ENCODE assay signal across 10 cellular contexts in genomic region chr9:136090060-136090735, GRCh38. TPM values are rescaled to one million over a fixed set of nuclear protein-coding genes. Genes with fewer than 3 reads are reported as not detected.
A peak's percentile ranks its signal among the peaks of the same experiment; 100 is the strongest.
DNase-seq lines count a peak whose midpoint lies in the region; ATAC-seq and TF ChIP-seq lines count a peak whose summit lies in the region.
"Had no signal": no experiment of that assay in that cellular context is flagged by ENCODE, and none has a peak within 500 bp of the region (broad histone marks: within the 10 kb centered on the region; RNA-seq: fewer than 3 reads in every experiment).

No MANE protein-coding gene starts in this region.

- H3K9me3 Mint-ChIP-seq in type B pancreatic cell, result no peaks in the 10 kb centered on the region
- H3K9me3 Mint-ChIP-seq: activated T-helper 17 cell treated with anti-CD3 and anti-CD28 coated beads, Interleukin-2, amount 50 U/mL, for 72 hours; nephron had no signal

- H3K4me1 Mint-ChIP-seq in T-helper 17 cell, result peaks cover 23% of the 10 kb centered on the region
- peaks cover 24% of the 10 kb centered on the region for H3K4me1 Mint-ChIP-seq in type B pancreatic cell (ENCODE audit: unreplicated experiment)
- H3K4me1 Mint-ChIP-seq: activated T-helper 17 cell treated with anti-CD3 and anti-CD28 coated beads, Interleukin-2, amount 50 U/mL, for 72 hours had no signal

- H3K4me3 ChIP-seq in HL-60 (replicated peaks; ENCODE audit: insufficient read depth, low read length) (peak overlapping the region; percentile 6), thoracic aorta (peak overlapping the region; percentile 78)

- H3K9me3 ChIP-seq in T-helper 17 cell (ENCODE audit: control insufficient read depth, low read length, poor library complexity, severe bottlenecking) (no peaks in the 10 kb centered on the region), thoracic aorta (no peaks in the 10 kb centered on the region)

- peak overlapping the region; percentile 34 for H3K27ac Mint-ChIP-seq in T-helper 17 cell
- H3K27ac Mint-ChIP-seq in type B pancreatic cell, result no peak overlapping the region
- H3K27ac Mint-ChIP-seq: activated T-helper 17 cell treated with anti-CD3 and anti-CD28 coated beads, Interleukin-2, amount 50 U/mL, for 72 hours had no signal

- H3K4me3 Mint-ChIP-seq in T-helper 17 cell (peak overlapping the region; percentile 7), type B pancreatic cell (no peak overlapping the region)
- H3K4me3 Mint-ChIP-seq: activated T-helper 17 cell treated with anti-CD3 and anti-CD28 coated beads, Interleukin-2, amount 50 U/mL, for 72 hours; nephron had no signal

- H3K36me3 Mint-ChIP-seq in T-helper 17 cell (ENCODE audit: low read depth), result no peaks in the 10 kb centered on the region
- no peaks in the 10 kb centered on the region for H3K36me3 Mint-ChIP-seq in type B pancreatic cell

- H3K27ac ChIP-seq in HL-60 (replicated peaks) (peak overlapping the region; percentile 97), layer of hippocampus (ENCODE audit: low read depth, low read length) (peak overlapping the region; percentile 21), thoracic aorta (peak overlapping the region; percentile 89 to 94)
- H3K27ac ChIP-seq: KMS-11 had no signal

- H3K27me3 ChIP-seq in HL-60 (ENCODE audit: insufficient read depth, poor library complexity, severe bottlenecking) (no peaks in the 10 kb centered on the region), layer of hippocampus (ENCODE audit: control insufficient read depth, insufficient read depth, low read length) (no peaks in the 10 kb centered on the region), thoracic aorta (replicated peaks; ENCODE audit: insufficient read depth) (no peaks in the 10 kb centered on the region)

- DNase-seq in HL-60 (ENCODE audit: low read depth in 1 of 2, low spot score in 1 of 2), result peak in 1 of 2 experiments; percentile 63
- DNase-seq in T-helper 17 cell, result no peak
- DNase-seq in thoracic aorta (ENCODE audit: low spot score), result no peak
- DNase-seq in type B pancreatic cell (ENCODE audit: extremely low spot score, unreplicated experiment), result no peak
- DNase-seq in occipital lobe (lab: John Stamatoyannopoulos, UW), result no peak
- no peak for DNase-seq in Ammon's horn (ENCODE audit: low spot score)

- no peaks in the 10 kb centered on the region for H3K36me3 ChIP-seq in thoracic aorta

- H3K27me3 Mint-ChIP-seq in T-helper 17 cell (no peaks in the 10 kb centered on the region), type B pancreatic cell (no peaks in the 10 kb centered on the region)
- H3K27me3 Mint-ChIP-seq: activated T-helper 17 cell treated with anti-CD3 and anti-CD28 coated beads, Interleukin-2, amount 50 U/mL, for 72 hours had no signal

- TF ChIP-seq CTCF in HL-60 (IDR thresholded peaks at IDR 0.05; ENCODE audit: insufficient read depth, low read length), result no peak
- no peak for TF ChIP-seq CTCF in thoracic aorta (IDR thresholded peaks at IDR 0.05)
- TF ChIP-seq CTCF in type B pancreatic cell (conservative IDR thresholded peaks at IDR 0.05), result no peak

- ATAC-seq in T-helper 17 cell, result no peak
- no peak for ATAC-seq in thoracic aorta (ENCODE audit: insufficient number of reproducible peaks, low FRiP score, low read depth)
- ATAC-seq: activated T-helper 17 cell treated with anti-CD3 and anti-CD28 coated beads, Interleukin-2, amount 50 U/mL, for 72 hours had no signal

- peaks cover 66 to 87% of the 10 kb centered on the region in 2 donors for H3K4me1 ChIP-seq in thoracic aorta (ENCODE audit: control insufficient read depth in 1 of 2, low read depth in 2 of 2)

RNA-seq across cellular contexts. Expression of gene NACC2, which starts 4.9 kb away (rescaled TPM):
- total RNA-seq in T-helper 17 cell (1 to 10 TPM; 5.8 to 5.9 TPM), thoracic aorta (10 to 100 TPM; 69.2 to 79.7 TPM), type B pancreatic cell (ENCODE audit: low replicate concordance) (9.3 and 15.1 TPM in 2 replicates), occipital lobe (5.9 TPM)

RNA-seq across cellular contexts. Expression of gene TMEM250, which starts 28.5 kb away (rescaled TPM):
- total RNA-seq in T-helper 17 cell, result 10 to 100 TPM; 17.9 to 21.8 TPM
- 10 to 100 TPM; 38.9 to 40.1 TPM for total RNA-seq in thoracic aorta
- 37.9 and 53.7 TPM in 2 replicates for total RNA-seq in type B pancreatic cell (ENCODE audit: low replicate concordance)
- 26.4 TPM for total RNA-seq in occipital lobe

Comparison
In these comparisons a context has a peak if more than half of its experiments do, and no peak if none do; other contexts are left out.
1. H3K27ac ChIP-seq: peak in every context shown above with its lines; median percentile 97 in HL-60; 92 in thoracic aorta; 21 in layer of hippocampus.